22 cellular contexts compared by ENCODE assay signal in genomic region chr1:53591924-53592323, GRCh38.
DNase-seq lines count a peak whose midpoint lies in the region; ATAC-seq, FAIRE-seq and TF ChIP-seq lines count a peak whose summit lies in the region.
"Had no signal": no experiment of that assay in that cellular context is flagged by ENCODE, and none has a peak within 500 bp of the region (broad histone marks: within the 10 kb centered on the region; RNA-seq: fewer than 3 reads in every experiment).

No MANE protein-coding gene starts in this region.

- H3K9ac ChIP-seq in K562 (ENCODE audit: insufficient read depth in 1 of 2, low read depth in 2 of 2, low read length in 2 of 2) (no peak overlapping the region; a peak in 1 of 4 replicates), colonic mucosa (ENCODE audit: low read depth in 2 of 2, low read length in 2 of 2) (no peak overlapping the region)
- H3K9ac ChIP-seq: BLaER1 treated with 17β-estradiol and CSF1 and Interleukin-3, amounts not matched to agents 10 nM and 100 nM; SK-N-SH had no signal

- H3K27me3 ChIP-seq in left ventricle myocardium inferior (ENCODE audit: low read depth) (peaks cover 61% of the 10 kb centered on the region), K562 (ENCODE audit: control insufficient read depth in 2 of 2, insufficient read depth in 2 of 2, low read length in 2 of 2) (peaks cover 23 to 64% of the 10 kb centered on the region in 2 experiments; a peak in 4 of 5 replicates), vagina (no peaks in the 10 kb centered on the region), BE2C (no peaks in the 10 kb centered on the region), colonic mucosa (no peaks in the 10 kb centered on the region)
- H3K27me3 ChIP-seq: BLaER1 treated with 17β-estradiol and CSF1 and Interleukin-3, amounts not matched to agents 10 nM and 100 nM; MG63 had no signal

- no peak for FAIRE-seq in K562 (lab: Jason Lieb, UNC)
- FAIRE-seq: A204.1, GM12891, RCC 7860 had no signal

- H3K27ac ChIP-seq in left ventricle myocardium inferior (replicated peaks) (peak overlapping the region; percentile 56), K562 (ENCODE audit: extremely low read depth, low read depth, low read length) (no peak overlapping the region), vagina (peak overlapping the region; percentile 31), colonic mucosa (no peak overlapping the region)
- H3K27ac ChIP-seq: BLaER1 treated with 17β-estradiol and CSF1 and Interleukin-3, amounts not matched to agents 10 nM and 100 nM had no signal

- intact Hi-C loops in left ventricle myocardium inferior (cut with micrococcal nuclease), result no loop called here
- intact Hi-C loops in Right ventricle myocardium superior (cut with DNase I), result no loop called here
- intact Hi-C loops in K562 (cut with micrococcal nuclease), result no loop called here
- intact Hi-C loops in vagina (cut with DNase I), result no loop called here
- intact Hi-C loops in colonic mucosa (cut with DNase I), result loop anchor here (10.0 kb wide), 1 partner anchor 107 kb away; no protein-coding TSS in a partner anchor

- no peak overlapping the region for H2AFZ ChIP-seq in K562 (ENCODE audit: low read depth, low read length)

- H3K4me3 ChIP-seq in left ventricle myocardium inferior (no peak overlapping the region), K562 (no peak overlapping the region), vagina (no peak overlapping the region), BE2C (ENCODE audit: low read depth, low read length) (no peak overlapping the region), colonic mucosa (no peak overlapping the region)
- H3K4me3 ChIP-seq: BLaER1 treated with 17β-estradiol and CSF1 and Interleukin-3, amounts not matched to agents 10 nM and 100 nM; MG63 had no signal

- ATAC-seq in Right ventricle myocardium superior (ENCODE audit: poor library complexity), result no peak
- ATAC-seq in K562, result no peak

- H3K79me2 ChIP-seq in K562 (ENCODE audit: control insufficient read depth, insufficient read depth, low read length), result no peaks in the 10 kb centered on the region

- BruUV-seq in K562 (replicated peaks; lab: Mats Ljungman, UMichigan), result no TSS peak

- TF ChIP-seq POLR2A in K562 (conservative IDR thresholded peaks at IDR 0.05), result no peak
- TF ChIP-seq POLR2A in vagina (IDR thresholded peaks at IDR 0.05), result no peak

- 4% methylated on average over 4 of the region's 4 CpGs for WGBS in K562 (ENCODE audit: insufficient coverage, low coverage, missing lambda C conversion rate)

- DNase-seq in left ventricle myocardium inferior, result no peak
- no peak for DNase-seq in Right ventricle myocardium superior
- DNase-seq in K562 (ENCODE audit: extremely low read depth in 1 of 4, low spot score in 3 of 4), result no peak
- peak; percentile 82 for DNase-seq in mesenteric fat pad (ENCODE audit: low spot score)
- no peak for DNase-seq in vagina (ENCODE audit: extremely low spot score in 2 of 2)
- DNase-seq in BE2C, result no peak
- no peak for DNase-seq in colonic mucosa
- DNase-seq in activated naive CD4-positive, alpha-beta T cell treated with Interleukin-2 at 50 U/mL for 16 hours, result no peak
- DNase-seq: CD4-positive, alpha-beta memory T cell; COR-L47; EL; GDM1; MG63; NCI-H1105 treated with DMSO at 0.1 percent for 48 hours; NCI-H1930; NCI-H524 treated with DMSO at 0.1 percent for 48 hours; NCI-H774 had no signal

- no peaks in the 10 kb centered on the region for H3K4me1 ChIP-seq in left ventricle myocardium inferior
- peaks cover 0 to 11% of the 10 kb centered on the region in 2 experiments; a peak in 2 of 5 replicates for H3K4me1 ChIP-seq in K562 (replicated peaks in 1 of 2; ENCODE audit: control insufficient read depth in 2 of 2, insufficient read depth in 2 of 2, low read length in 2 of 2)
- peaks cover 35% of the 10 kb centered on the region for H3K4me1 ChIP-seq in vagina
- no peaks in the 10 kb centered on the region for H3K4me1 ChIP-seq in BE2C
- no peaks in the 10 kb centered on the region for H3K4me1 ChIP-seq in colonic mucosa
- H3K4me1 ChIP-seq: BLaER1 treated with 17β-estradiol and CSF1 and Interleukin-3, amounts not matched to agents 10 nM and 100 nM had no signal

- TF ChIP-seq RAD21 in K562 (CRISPR knock-in tag; conservative IDR thresholded peaks at IDR 0.05 in 1 of 2, IDR thresholded peaks at IDR 0.05 in 1 of 2), result no peak

- no peaks in the 10 kb centered on the region for H3K9me1 ChIP-seq in K562 (ENCODE audit: control insufficient read depth, insufficient read depth, low read length)

- H3K9me3 ChIP-seq in left ventricle myocardium inferior (replicated peaks) (no peaks in the 10 kb centered on the region), K562 (replicated peaks; ENCODE audit: control insufficient read depth, insufficient read depth, low read depth, low read length) (no peaks in the 10 kb centered on the region), vagina (no peaks in the 10 kb centered on the region), BE2C (no peaks in the 10 kb centered on the region), colonic mucosa (no peaks in the 10 kb centered on the region)
- H3K9me3 ChIP-seq: BLaER1 treated with 17β-estradiol and CSF1 and Interleukin-3, amounts not matched to agents 10 nM and 100 nM; MG63; SK-N-SH had no signal

- POLR2A ChIA-PET in K562 (lab: Yijun Ruan, JAX), result interaction anchor here (1.1 to 2.2 kb wide), 2 partner anchors 12 to 19 kb away, joined by 3 to 8 read pairs; no protein-coding TSS in a partner anchor

- peaks cover 29% of the 10 kb centered on the region for H4K20me1 ChIP-seq in K562 (replicated peaks; ENCODE audit: control insufficient read depth, insufficient read depth, low read length)
- H4K20me1 ChIP-seq: BLaER1 treated with 17β-estradiol and CSF1 and Interleukin-3, amounts not matched to agents 10 nM and 100 nM had no signal

- no peak overlapping the region for H3K4me2 ChIP-seq in K562 (ENCODE audit: insufficient read depth, low read length)
- H3K4me2 ChIP-seq: BLaER1 treated with 17β-estradiol and CSF1 and Interleukin-3, amounts not matched to agents 10 nM and 100 nM; SK-N-SH had no signal

- TF ChIP-seq CTCF in left ventricle myocardium inferior (IDR thresholded peaks at IDR 0.05; ENCODE audit: borderline replicate concordance) (no peak), K562 (IDR thresholded peaks at IDR 0.05 in 2 of 3, conservative IDR thresholded peaks at IDR 0.05 in 1 of 3; ENCODE audit: insufficient read depth in 2 of 3, low read depth in 1 of 3, low read length in 3 of 3) (no peak), vagina (IDR thresholded peaks at IDR 0.05) (no peak), BE2C (IDR thresholded peaks at IDR 0.05; ENCODE audit: low read depth, low read length) (no peak), colonic mucosa (IDR thresholded peaks at IDR 0.05) (no peak)

- in situ Hi-C loops in K562 (cut with MboI), result no loop called here

- TF ChIP-seq EP300 in K562 (IDR thresholded peaks at IDR 0.05; ENCODE audit: low read length), result no peak

- H3K36me3 ChIP-seq in left ventricle myocardium inferior, result no peaks in the 10 kb centered on the region
- no peaks in the 10 kb centered on the region for H3K36me3 ChIP-seq in K562 (ENCODE audit: control insufficient read depth, insufficient read depth, low read length)
- H3K36me3 ChIP-seq in vagina, result no peaks in the 10 kb centered on the region
- H3K36me3 ChIP-seq in BE2C, result no peaks in the 10 kb centered on the region
- no peaks in the 10 kb centered on the region for H3K36me3 ChIP-seq in colonic mucosa
- H3K36me3 ChIP-seq: BLaER1 treated with 17β-estradiol and CSF1 and Interleukin-3, amounts not matched to agents 10 nM and 100 nM; MG63 had no signal

- CTCF ChIA-PET in K562 (lab: Yijun Ruan, JAX; ENCODE audit: low intra/inter-chr PET ratio), result no interaction called here

TF ChIP-seq in K562, 482 proteins besides CTCF, POLR2A, EP300 and RAD21:
- TF ChIP-seq PRMT5 (CRISPR knock-in tag; IDR thresholded peaks at IDR 0.05), result no peak
- no peak for TF ChIP-seq MBD1 (CRISPR knock-in tag; IDR thresholded peaks at IDR 0.05)
- TF ChIP-seq BRF2 (IDR thresholded peaks at IDR 0.05; ENCODE audit: borderline replicate concordance, insufficient read depth, insufficient read length), result no peak
- peak; percentile 10 for TF ChIP-seq ZFP36 (IDR thresholded peaks at IDR 0.05; ENCODE audit: low read depth, low read length, partially characterized antibody)
- no peak for TF ChIP-seq ZBTB43 (CRISPR knock-in tag; IDR thresholded peaks at IDR 0.05)

Comparison
In these comparisons a context has a peak if more than half of its experiments do, and no peak if none do; other contexts are left out.
1. H3K27ac ChIP-seq: peak in left ventricle myocardium inferior (single experiment) and vagina (single experiment); none in K562 (single experiment) and colonic mucosa (single experiment).